In genomic region chr10:11548763-11549089, GRCh38 we compare ENCODE assay signal across 20 cellular contexts.
"Had no signal": no experiment of that assay in that cellular context is flagged by ENCODE, and none has a peak within 500 bp of the region (broad histone marks: within the 10 kb centered on the region; RNA-seq: fewer than 3 reads in every experiment).

No MANE protein-coding gene starts in this region.

- H3K9me3 ChIP-seq: left ventricle myocardium inferior, suprapubic skin had no signal

- H3K36me3 Mint-ChIP-seq: activated naive CD8-positive, alpha-beta T cell treated with anti-CD3 and anti-CD28 coated beads, Interleukin-2, amount 10 ng/mL, durations not matched to agents 7 days and 5 days; natural killer cell had no signal

- H3K27me3 Mint-ChIP-seq: activated naive CD8-positive, alpha-beta T cell treated with anti-CD3 and anti-CD28 coated beads, Interleukin-2, amount 10 ng/mL, durations not matched to agents 7 days and 5 days; stimulated activated naive CD8-positive, alpha-beta T cell treated with anti-CD3 and anti-CD28 coated beads, Interleukin-15, Interleukin-2, amounts not matched to agents 100 ng/mL and 50 ng/mL, for 24 hours; T-helper 17 cell; type B pancreatic cell had no signal

- DNase-seq: activated CD4-positive, alpha-beta T cell treated with anti-CD3 and anti-CD28 coated beads, Interleukin-2, amount 10 ng/mL, durations not matched to agents 24 days and 14 days; activated CD4-positive, CD25-positive, alpha-beta regulatory T cell; activated CD8-positive, alpha-beta memory T cell treated with anti-CD3 and anti-CD28 coated beads, Interleukin-2, amount 50 U/mL, for 48 hours; activated naive CD8-positive, alpha-beta T cell treated with anti-CD3 and anti-CD28 coated beads, Interleukin-2, amount 10 ng/mL, durations not matched to agents 7 days and 5 days; aorta; cortex of kidney; effector CD8-positive, alpha-beta T cell; foreskin melanocyte; left ventricle myocardium inferior; natural killer cell; posterior cingulate gyrus; retina; stimulated activated CD4-positive, alpha-beta T cell treated with anti-CD3 and anti-CD28 coated beads, Interleukin-4, amount 100 ng/mL, for 24 hours; stimulated activated CD8-positive, alpha-beta memory T cell treated with anti-CD3 and anti-CD28 coated beads, Interleukin-4, amount 100 ng/mL, for 48 hours; T-helper 17 cell had no signal

- H3K9me3 Mint-ChIP-seq: activated CD4-positive, alpha-beta T cell treated with anti-CD3 and anti-CD28 coated beads, Interleukin-2, amount 10 ng/mL, durations not matched to agents 24 days and 14 days; activated naive CD8-positive, alpha-beta T cell treated with anti-CD3 and anti-CD28 coated beads, Interleukin-2, amount 10 ng/mL, durations not matched to agents 7 days and 5 days; activated T-helper 1 cell treated with anti-CD3 and anti-CD28 coated beads, Interleukin-12 subunit alpha, Interleukin-12 subunit beta, Interleukin-2, Interleukin-4 antibody, amounts not matched to agents 30 ng/mL and 10 ng/mL and 1 ng/mL, durations not matched to agents 14 hours and 24 hours and 36 hours; natural killer cell; stimulated activated naive CD8-positive, alpha-beta T cell treated with anti-CD3 and anti-CD28 coated beads, Interleukin-15, Interleukin-2, amounts not matched to agents 100 ng/mL and 50 ng/mL, for 24 hours; type B pancreatic cell had no signal

- H3K4me3 ChIP-seq: left ventricle myocardium inferior, skin epidermis, suprapubic skin had no signal

- H3K4me3 Mint-ChIP-seq: activated CD4-positive, alpha-beta T cell treated with anti-CD3 and anti-CD28 coated beads, Interleukin-2, amount 10 ng/mL, durations not matched to agents 24 days and 14 days; activated naive CD8-positive, alpha-beta T cell treated with anti-CD3 and anti-CD28 coated beads, Interleukin-2, amount 10 ng/mL, durations not matched to agents 7 days and 5 days; activated T-helper 1 cell treated with anti-CD3 and anti-CD28 coated beads, Interleukin-12 subunit alpha, Interleukin-12 subunit beta, Interleukin-2, Interleukin-4 antibody, amounts not matched to agents 30 ng/mL and 10 ng/mL and 1 ng/mL, durations not matched to agents 14 hours and 24 hours and 36 hours; natural killer cell; stimulated activated naive CD8-positive, alpha-beta T cell treated with anti-CD3 and anti-CD28 coated beads, Interleukin-15, Interleukin-2, amounts not matched to agents 100 ng/mL and 50 ng/mL, for 24 hours; T-helper 17 cell; type B pancreatic cell had no signal

- H3K4me1 Mint-ChIP-seq: natural killer cell had no signal

- ATAC-seq: natural killer cell, T-helper 17 cell had no signal

- H3K27ac Mint-ChIP-seq: activated CD4-positive, alpha-beta T cell treated with anti-CD3 and anti-CD28 coated beads, Interleukin-2, amount 10 ng/mL, durations not matched to agents 24 days and 14 days; activated naive CD8-positive, alpha-beta T cell treated with anti-CD3 and anti-CD28 coated beads, Interleukin-2, amount 10 ng/mL, durations not matched to agents 7 days and 5 days; activated T-helper 1 cell treated with anti-CD3 and anti-CD28 coated beads, Interleukin-12 subunit alpha, Interleukin-12 subunit beta, Interleukin-2, Interleukin-4 antibody, amounts not matched to agents 30 ng/mL and 10 ng/mL and 1 ng/mL, durations not matched to agents 14 hours and 24 hours and 36 hours; natural killer cell; stimulated activated naive CD8-positive, alpha-beta T cell treated with anti-CD3 and anti-CD28 coated beads, Interleukin-15, Interleukin-2, amounts not matched to agents 100 ng/mL and 50 ng/mL, for 24 hours; T-helper 17 cell; type B pancreatic cell had no signal

- H3K36me3 ChIP-seq: left ventricle myocardium inferior, suprapubic skin had no signal

- H3K27ac ChIP-seq: left ventricle myocardium inferior, skin epidermis, suprapubic skin had no signal

- H3K27me3 ChIP-seq: suprapubic skin had no signal
